22 cellular contexts compared by ENCODE assay signal in the genomic region with DNA sequence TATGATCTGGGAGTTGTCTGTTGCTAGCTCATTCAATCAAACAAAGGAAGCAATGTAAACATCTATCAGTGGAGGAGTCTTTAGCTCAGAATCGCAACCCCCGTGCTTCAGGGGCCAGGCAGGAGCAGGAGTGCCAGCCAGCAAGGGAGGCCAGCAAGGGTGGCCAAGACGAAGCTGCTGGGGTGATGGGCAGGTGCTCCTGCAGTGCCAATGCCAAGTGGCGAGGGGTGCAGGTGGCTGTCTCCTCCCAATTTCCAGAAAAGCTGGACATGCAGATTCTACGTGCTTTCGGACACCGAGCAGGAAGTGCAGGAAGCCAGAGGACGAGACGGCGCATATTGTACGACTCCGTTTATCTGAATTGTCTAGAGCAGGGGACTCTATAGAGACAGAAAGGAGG. TPM values are rescaled to one million over a fixed set of nuclear protein-coding genes. Genes with fewer than 3 reads are reported as not detected.
"Had no signal": no experiment of that assay in that cellular context is flagged by ENCODE, and none has a peak within 500 bp of the region (broad histone marks: within the 10 kb centered on the region; RNA-seq: fewer than 3 reads in every experiment).

No MANE protein-coding gene starts in this region.

- H2AFZ ChIP-seq: parathyroid adenoma had no signal

- H3K9me3 Mint-ChIP-seq: natural killer cell; stimulated activated naive CD8-positive, alpha-beta T cell treated with anti-CD3 and anti-CD28 coated beads, Interleukin-15, amount 100 ng/mL, for 72 hours had no signal

- H3K27ac Mint-ChIP-seq: natural killer cell, progenitor cell of endocrine pancreas had no signal

- ATAC-seq: gastrocnemius medialis; left ventricle myocardium superior; lower lobe of right lung; natural killer cell; right lobe of liver; stimulated activated naive CD8-positive, alpha-beta T cell treated with anti-CD3 and anti-CD28 coated beads, Interleukin-15, amount 100 ng/mL, for 72 hours; upper lobe of right lung had no signal

- H3K4me3 Mint-ChIP-seq: natural killer cell; stimulated activated naive CD8-positive, alpha-beta T cell treated with anti-CD3 and anti-CD28 coated beads, Interleukin-15, amount 100 ng/mL, for 72 hours had no signal

- H3K27ac ChIP-seq: dorsolateral prefrontal cortex, gastrocnemius medialis, lower lobe of right lung, parathyroid adenoma, right lobe of liver, suprapubic skin, transverse colon, upper lobe of right lung, uterus had no signal

- H3K9me3 ChIP-seq: gastrocnemius medialis, lower lobe of right lung, right lobe of liver, suprapubic skin, transverse colon, upper lobe of right lung, uterus had no signal

- H3K4me3 ChIP-seq: dorsolateral prefrontal cortex, gastrocnemius medialis, lower lobe of right lung, right lobe of liver, suprapubic skin, transverse colon, upper lobe of right lung, uterus had no signal

- H3K36me3 Mint-ChIP-seq: natural killer cell had no signal

- H3K4me1 Mint-ChIP-seq: natural killer cell; stimulated activated naive CD8-positive, alpha-beta T cell treated with anti-CD3 and anti-CD28 coated beads, Interleukin-15, amount 100 ng/mL, for 72 hours had no signal

- H3K79me2 ChIP-seq: parathyroid adenoma had no signal

- H3K27me3 ChIP-seq: right lobe of liver, upper lobe of right lung, uterus had no signal

- H3K4me1 ChIP-seq: gastrocnemius medialis, lower lobe of right lung, parathyroid adenoma, right lobe of liver, transverse colon, upper lobe of right lung, uterus had no signal

- H3K36me3 ChIP-seq: gastrocnemius medialis, lower lobe of right lung, right lobe of liver, suprapubic skin, transverse colon, upper lobe of right lung, uterus had no signal

- DNase-seq: dorsolateral prefrontal cortex; effector CD4-positive, alpha-beta T cell; foreskin fibroblast; gastrocnemius medialis; left ventricle myocardium superior; lower lobe of right lung; natural killer cell; occipital lobe; right lobe of liver; small intestine; stimulated activated CD4-positive, alpha-beta T cell treated with anti-CD3 and anti-CD28 coated beads, Interleukin-15, amount 100 ng/mL, for 24 hours; stimulated activated CD4-positive, alpha-beta T cell treated with anti-CD3 and anti-CD28 coated beads, Interleukin-2, amount 100 ng/mL, for 48 hours; stimulated activated naive CD4-positive, alpha-beta T cell; stimulated activated naive CD8-positive, alpha-beta T cell treated with anti-CD3 and anti-CD28 coated beads, Interleukin-15, amount 100 ng/mL, for 72 hours; transverse colon; upper lobe of right lung; uterus had no signal

RNA-seq across cellular contexts. Expression of a gene that starts 48.1 kb away (rescaled TPM):
- total RNA-seq: mononuclear cell, natural killer cell had no signal
- polyA plus RNA-seq: keratinocyte had no signal
